8 cellular contexts compared by ENCODE assay signal in genomic region chr21:33948096-33948950, GRCh38. TPM values are rescaled to one million over a fixed set of nuclear protein-coding genes. Genes with fewer than 3 reads are reported as not detected.
A peak's percentile ranks its signal among the peaks of the same experiment; 100 is the strongest.
DNase-seq lines count a peak whose midpoint lies in the region; ATAC-seq and TF ChIP-seq lines count a peak whose summit lies in the region.

No MANE protein-coding gene starts in this region.

- TF ChIP-seq CTCF in activated B cell treated with CpG ODN at 0.5 μM for 24 hours (IDR thresholded peaks at IDR 0.05) (no peak), cardiac fibroblast (IDR thresholded peaks at IDR 0.05; ENCODE audit: low read depth, low read length) (no peak)

- POLR2A ChIA-PET in activated B cell treated with CpG ODN at 0.5 μM for 24 hours (lab: Charles Lee) = interaction anchor here (0.6 to 3.4 kb wide), 17 partner anchors 9 to 1984 kb away, joined by 3 to 29 read pairs (median 4); partner anchors contain the start of genes MRPS6 and SLC5A3

- H3K27me3 Mint-ChIP-seq in activated B cell treated with CpG ODN at 0.5 μM for 24 hours = no peaks in the 10 kb centered on the region

- no peaks in the 10 kb centered on the region for H3K36me3 Mint-ChIP-seq in activated B cell treated with CpG ODN at 0.5 μM for 24 hours (ENCODE audit: low read depth)

- intact Hi-C loops in activated B cell treated with CpG ODN at 0.5 μM for 24 hours (cut with micrococcal nuclease) (loop anchor here (1.0 to 5.0 kb wide), 4 partner anchors 27 to 124 kb away; partner anchors contain the start of genes ATP5PO, MRPS6 and SLC5A3), left colon (cut with DNase I, micrococcal nuclease) (no loop called here)

- H3K4me1 Mint-ChIP-seq in activated B cell treated with CpG ODN at 0.5 μM for 24 hours = peaks cover 55% of the 10 kb centered on the region

- H3K9me3 Mint-ChIP-seq in activated B cell treated with CpG ODN at 0.5 μM for 24 hours = peaks cover 3% of the 10 kb centered on the region

- DNase-seq in NCI-H2107 treated with DMSO at 0.1 percent for 48 hours (lab: John Stamatoyannopoulos, UW; ENCODE audit: unreplicated experiment) (peak; percentile 95), activated B cell treated with CpG ODN at 0.5 μM for 24 hours (peak; percentile 28), cardiac fibroblast (ENCODE audit: low read depth in 2 of 2) (peak; percentile 37 to 70), left colon (peak; percentile 65 to 75), KG1 (lab: John Stamatoyannopoulos, UW) (no peak)
- peak; percentile 64 to 65 for DNase-seq in stimulated activated CD4-positive, alpha-beta T cell treated with anti-CD3 and anti-CD28 coated beads, Interleukin-2, amount 100 ng/mL, for 48 hours

- H3K27ac Mint-ChIP-seq in activated B cell treated with CpG ODN at 0.5 μM for 24 hours = peak overlapping the region; percentile 92

- no peak overlapping the region for H3K4me3 ChIP-seq in cardiac fibroblast (replicated peaks in 1 of 2; ENCODE audit: low read depth in 2 of 2, low read length in 2 of 2)

- CTCF ChIA-PET in activated B cell treated with CpG ODN at 0.5 μM for 24 hours (lab: Charles Lee) = interaction anchor here (0.7 to 1.4 kb wide), 7 partner anchors 11 to 399 kb away, joined by 3 to 11 read pairs (median 4); no protein-coding TSS in a partner anchor

- peak; percentile 58 for ATAC-seq in GM18511 (IDR thresholded peaks at IDR 0.05; ENCODE audit: unreplicated experiment)
- peak; percentile 52 for ATAC-seq in HG02938 (IDR thresholded peaks at IDR 0.05; ENCODE audit: unreplicated experiment)
- ATAC-seq in activated B cell treated with CpG ODN at 0.5 μM for 24 hours (ENCODE audit: low read depth) = peak; percentile 53
- ATAC-seq in left colon = peak; percentile 69

- peak overlapping the region; percentile 75 for H3K4me3 Mint-ChIP-seq in activated B cell treated with CpG ODN at 0.5 μM for 24 hours

RNA-seq across cellular contexts. Expression of gene ATP5PO, which starts 32.7 kb away (rescaled TPM):
- total RNA-seq in activated B cell treated with CpG ODN at 0.5 μM for 24 hours (169 and 193 TPM in 2 replicates), left colon (100 to 1,000 TPM; 262 to 348 TPM)
